21 cellular contexts compared by ENCODE assay signal in genomic region chr13:35599385-35599784, GRCh38.
DNase-seq lines count a peak whose midpoint lies in the region; ATAC-seq and TF ChIP-seq lines count a peak whose summit lies in the region.
"Had no signal": no experiment of that assay in that cellular context is flagged by ENCODE, and none has a peak within 500 bp of the region (broad histone marks: within the 10 kb centered on the region; RNA-seq: fewer than 3 reads in every experiment).

No MANE protein-coding gene starts in this region.

- no peak overlapping the region for H3K4me3 ChIP-seq in WERI-Rb-1 (ENCODE audit: low read depth, low read length)
- no peak overlapping the region for H3K4me3 ChIP-seq in gastroesophageal sphincter
- H3K4me3 ChIP-seq in neuronal stem cell (ENCODE audit: low read length in 2 of 2): no peak overlapping the region
- H3K4me3 ChIP-seq: coronary artery, Peyer's patch had no signal

- H3K9me3 Mint-ChIP-seq in H9: no peaks in the 10 kb centered on the region
- H3K9me3 Mint-ChIP-seq: T-helper 1 cell treated with Interleukin-12 subunit alpha and Interleukin-12 subunit beta and Interleukin-4 antibody, amounts not matched to agents 30 μg/mL and 1 μg/mL, for 36 hours had no signal

- no peaks in the 10 kb centered on the region for H3K79me2 ChIP-seq in H9 (ENCODE audit: insufficient read depth, low read length)
- H3K79me2 ChIP-seq: parathyroid adenoma had no signal

- no peak for TF ChIP-seq EP300 in gastroesophageal sphincter (IDR thresholded peaks at IDR 0.05)

- no peak overlapping the region for H4K91ac ChIP-seq in H9 (ENCODE audit: insufficient read length, low read depth, low read length)
- H4K91ac ChIP-seq in neuronal stem cell (ENCODE audit: low read depth, low read length, poor library complexity): no peak overlapping the region

- WGBS in H9 (ENCODE audit: extremely low coverage, insufficient read length, low lambda C conversion rate): no CpG with 5 or more reads among the region's 2 CpGs
- 40 to 83% methylated on average over 1 of the region's 2 CpGs for WGBS in gastroesophageal sphincter (ENCODE audit: low coverage in 1 of 2), 2 donors
- no CpG with 5 or more reads among the region's 2 CpGs for WGBS in neuronal stem cell (ENCODE audit: extremely low coverage in 2 of 2, insufficient read length in 2 of 2, insufficient replicate concordance in 1 of 2), 2 donors

- no peaks in the 10 kb centered on the region for H3K36me3 Mint-ChIP-seq in H9 (ENCODE audit: insufficient read depth in 1 of 3, low read depth in 3 of 3)

- H3K4me2 ChIP-seq in H9 (ENCODE audit: insufficient read depth, insufficient read length, low read length) (no peak overlapping the region), neuronal stem cell (ENCODE audit: insufficient read depth, low read length, poor library complexity, severe bottlenecking) (no peak overlapping the region)

- H3T11ph ChIP-seq in H9 (ENCODE audit: low read length): no peak overlapping the region

- H3K56ac ChIP-seq in H9 (ENCODE audit: insufficient read length, low read depth, low read length): no peak overlapping the region

- no peak for DNase-seq in H9
- DNase-seq in WERI-Rb-1: peak; percentile 64
- no peak for DNase-seq in neuronal stem cell (ENCODE audit: low spot score)
- DNase-seq in NCI-H526 treated with DMSO at 0.1 percent for 48 hours (lab: John Stamatoyannopoulos, UW): no peak
- no peak for DNase-seq in H4 (ENCODE audit: low spot score)
- DNase-seq: activated CD4-positive, alpha-beta T cell treated with anti-CD3 and anti-CD28 coated beads for 1 hour; activated T-cell treated with anti-CD3 and anti-CD28 coated beads, Interleukin-2, amount 50 U/mL, for 1 hour; AML-193; DMS 273 treated with DMSO at 0.1 percent for 48 hours; Karpas-422; midbrain; NCI-H146; NCI-H69; Peyer's patch; stimulated activated CD4-positive, alpha-beta T cell treated with anti-CD3 and anti-CD28 coated beads, Interleukin-15, amount 100 ng/mL, for 24 hours had no signal

- H3K27me3 Mint-ChIP-seq in H9 (ENCODE audit: low read depth): no peaks in the 10 kb centered on the region

- no peak overlapping the region for H4K5ac ChIP-seq in H9 (ENCODE audit: insufficient read length, low read depth, low read length)

- H3K4me1 ChIP-seq in H9 (ENCODE audit: insufficient read depth, low read length) (no peaks in the 10 kb centered on the region), gastroesophageal sphincter (peaks cover 0 to 22% (median 11%) of the 10 kb centered on the region in 3 donors), neuronal stem cell (ENCODE audit: control insufficient read depth in 2 of 2, insufficient read depth in 1 of 2, low read depth in 1 of 2, low read length in 2 of 2) (peaks cover 2 to 4% of the 10 kb centered on the region in 2 donors)
- H3K4me1 ChIP-seq: parathyroid adenoma, Peyer's patch had no signal

- H2AFZ ChIP-seq in H9 (ENCODE audit: low read length) (no peak overlapping the region), neuronal stem cell (ENCODE audit: low read length) (peak overlapping the region; percentile 49)
- H2AFZ ChIP-seq: parathyroid adenoma had no signal

- H3K4ac ChIP-seq in H9 (ENCODE audit: low read depth, low read length): no peak overlapping the region
- H3K4ac ChIP-seq in neuronal stem cell (ENCODE audit: low read length): no peak overlapping the region

- no peaks in the 10 kb centered on the region for H4K20me1 ChIP-seq in H9 (ENCODE audit: control insufficient read depth, insufficient read depth, insufficient read length)

- H2BK12ac ChIP-seq in H9 (ENCODE audit: insufficient read length, low read depth, low read length) (no peak overlapping the region), neuronal stem cell (ENCODE audit: low read length) (no peak overlapping the region)

- no peak for ATAC-seq in gastroesophageal sphincter
- ATAC-seq in GM18868 (IDR thresholded peaks at IDR 0.05; ENCODE audit: unreplicated experiment): no peak
- no peak for ATAC-seq in GM21367 (IDR thresholded peaks at IDR 0.05; ENCODE audit: unreplicated experiment)

- H2BK120ac ChIP-seq in H9 (ENCODE audit: low read depth, low read length, poor library complexity, severe bottlenecking): no peak overlapping the region
- H2BK120ac ChIP-seq in neuronal stem cell (ENCODE audit: low read depth, low read length): no peak overlapping the region

- H3K36me3 ChIP-seq in WERI-Rb-1 (no peaks in the 10 kb centered on the region), gastroesophageal sphincter (no peaks in the 10 kb centered on the region), neuronal stem cell (replicated peaks in 1 of 2; ENCODE audit: control insufficient read depth in 2 of 2, insufficient read depth in 2 of 2, low read length in 2 of 2) (no peaks in the 10 kb centered on the region)
- H3K36me3 ChIP-seq: Peyer's patch had no signal

- no peak overlapping the region for H2AK5ac ChIP-seq in H9 (ENCODE audit: insufficient read length, low read length)
- H2AK5ac ChIP-seq in neuronal stem cell (ENCODE audit: low read depth, low read length): no peak overlapping the region

- H3K23me2 ChIP-seq in H9 (ENCODE audit: insufficient read length, low read depth, low read length, poor library complexity, severe bottlenecking): no peaks in the 10 kb centered on the region

- TF ChIP-seq POLR2A in gastroesophageal sphincter (IDR thresholded peaks at IDR 0.05): no peak

- no peak overlapping the region for H3K4me3 Mint-ChIP-seq in H9
- H3K4me3 Mint-ChIP-seq: T-helper 1 cell treated with Interleukin-12 subunit alpha and Interleukin-12 subunit beta and Interleukin-4 antibody, amounts not matched to agents 30 μg/mL and 1 μg/mL, for 36 hours had no signal

- H3K79me1 ChIP-seq in H9 (ENCODE audit: insufficient read depth, low read depth, low read length, poor library complexity, severe bottlenecking) (no peaks in the 10 kb centered on the region), neuronal stem cell (ENCODE audit: low read depth, low read length) (no peaks in the 10 kb centered on the region)

- H3K9ac ChIP-seq in H9 (ENCODE audit: extremely low read depth, insufficient read length, low read length) (no peak overlapping the region), neuronal stem cell (ENCODE audit: low read depth, low read length, poor library complexity) (no peak overlapping the region)
- H3K9ac ChIP-seq: parathyroid adenoma had no signal

- H3K27ac ChIP-seq in H9 (ENCODE audit: insufficient read length, low read depth, low read length) (no peak overlapping the region), WERI-Rb-1 (peak overlapping the region; percentile 84), gastroesophageal sphincter (peak overlapping the region in 3 of 4 donors; percentile 49 to 58 (median 56)), neuronal stem cell (replicated peaks; ENCODE audit: low read length) (no peak overlapping the region)
- H3K27ac ChIP-seq: parathyroid adenoma, Peyer's patch had no signal

- TF ChIP-seq CTCF in H9 (conservative IDR thresholded peaks at IDR 0.05): no peak
- no peak for TF ChIP-seq CTCF in WERI-Rb-1 (IDR thresholded peaks at IDR 0.05; ENCODE audit: low read depth, low read length)
- no peak for TF ChIP-seq CTCF in gastroesophageal sphincter (IDR thresholded peaks at IDR 0.05)

- no peak overlapping the region for H3K18ac ChIP-seq in H9 (ENCODE audit: insufficient read length, low read depth, low read length)
- peak overlapping the region; percentile 3 for H3K18ac ChIP-seq in neuronal stem cell (ENCODE audit: low read length)

- H3K23ac ChIP-seq in H9 (ENCODE audit: insufficient read length, low read depth, low read length) (no peak overlapping the region), neuronal stem cell (ENCODE audit: low read depth, low read length, poor library complexity) (no peak overlapping the region)

- peak overlapping the region in 2 of 3 experiments; percentile 7 to 58; a peak in 2 of 7 replicates for H3K27ac Mint-ChIP-seq in H9
- H3K27ac Mint-ChIP-seq: T-helper 1 cell treated with Interleukin-12 subunit alpha and Interleukin-12 subunit beta and Interleukin-4 antibody, amounts not matched to agents 30 μg/mL and 1 μg/mL, for 36 hours had no signal

- no peak overlapping the region for H2BK5ac ChIP-seq in H9 (ENCODE audit: insufficient read length, low read length)
- no peak overlapping the region for H2BK5ac ChIP-seq in neuronal stem cell (ENCODE audit: low read length)

- H3K14ac ChIP-seq in H9 (ENCODE audit: insufficient read depth, low read length) (no peak overlapping the region), neuronal stem cell (ENCODE audit: low read length) (no peak overlapping the region)

- H2BK15ac ChIP-seq in H9 (ENCODE audit: low read depth, low read length) (no peak overlapping the region), neuronal stem cell (ENCODE audit: low read length) (no peak overlapping the region)

- peaks cover 13 to 15% of the 10 kb centered on the region in 2 experiments for H3K4me1 Mint-ChIP-seq in H9

- H3K27me3 ChIP-seq in H9 (ENCODE audit: insufficient read depth, low read length) (no peaks in the 10 kb centered on the region), WERI-Rb-1 (ENCODE audit: insufficient read depth, low read depth, severe bottlenecking) (no peaks in the 10 kb centered on the region), gastroesophageal sphincter (no peaks in the 10 kb centered on the region), neuronal stem cell (ENCODE audit: control insufficient read depth in 3 of 3, insufficient read depth in 3 of 3, low read depth in 1 of 3, low read length in 3 of 3) (no peaks in the 10 kb centered on the region)
- H3K27me3 ChIP-seq: Peyer's patch had no signal

- H3K9me3 ChIP-seq in H9 (ENCODE audit: control insufficient read depth, low read depth, low read length) (no peaks in the 10 kb centered on the region), WERI-Rb-1 (ENCODE audit: severe bottlenecking) (no peaks in the 10 kb centered on the region), gastroesophageal sphincter (no peaks in the 10 kb centered on the region), neuronal stem cell (replicated peaks in 1 of 2; ENCODE audit: control insufficient read depth in 2 of 2, insufficient read depth in 1 of 2, low read depth in 1 of 2, low read length in 2 of 2) (no peaks in the 10 kb centered on the region)
- H3K9me3 ChIP-seq: Peyer's patch had no signal

- no peak overlapping the region for H2BK20ac ChIP-seq in H9 (ENCODE audit: low read depth, low read length, poor library complexity, severe bottlenecking)

- H4K8ac ChIP-seq in H9 (replicated peaks; ENCODE audit: insufficient read length, low read depth, low read length) (no peak overlapping the region), neuronal stem cell (ENCODE audit: low read depth, low read length) (no peak overlapping the region)

Comparison
In these comparisons a context has a peak if more than half of its experiments do, and no peak if none do; other contexts are left out.
1. H3K27ac ChIP-seq: peak in WERI-Rb-1 (single experiment) and gastroesophageal sphincter (3 of 4); none in H9 (single experiment) and neuronal stem cell (single experiment).